Comparison of ENCODE assay signal across 1 cellular context in genomic region chr21:38804030-38804616, GRCh38.
TF ChIP-seq lines count a peak whose summit lies in the region.

No MANE protein-coding gene starts in this region.

TF ChIP-seq in HepG2, 621 proteins besides CTCF, POLR2A, EP300 and RAD21 (continued from another document):
- no peak for TF ChIP-seq ZHX1 (CRISPR knock-in tag; IDR thresholded peaks at IDR 0.05; ENCODE audit: low read depth)
- no peak for TF ChIP-seq KDM3A (CRISPR knock-in tag; IDR thresholded peaks at IDR 0.05; ENCODE audit: low read depth)
- TF ChIP-seq ZNF3 (CRISPR knock-in tag; IDR thresholded peaks at IDR 0.05): no peak
- TF ChIP-seq BATF2 (CRISPR knock-in tag; IDR thresholded peaks at IDR 0.05): no peak
- TF ChIP-seq SIN3A (IDR thresholded peaks at IDR 0.05; ENCODE audit: borderline replicate concordance, low read depth, low read length): no peak
- no peak for TF ChIP-seq E2F2 (CRISPR knock-in tag; IDR thresholded peaks at IDR 0.05; ENCODE audit: borderline replicate concordance)
- TF ChIP-seq KDM2A (CRISPR knock-in tag; IDR thresholded peaks at IDR 0.05; ENCODE audit: borderline replicate concordance, low read depth): no peak
- no peak for TF ChIP-seq FOXA1 (IDR thresholded peaks at IDR 0.05)
- no peak for TF ChIP-seq FOXA1 (CRISPR knock-in tag; IDR thresholded peaks at IDR 0.05)
- no peak for TF ChIP-seq ONECUT2 (CRISPR knock-in tag; IDR thresholded peaks at IDR 0.05)
- no peak for TF ChIP-seq ZNF468 (CRISPR knock-in tag; IDR thresholded peaks at IDR 0.05)
- TF ChIP-seq ZNF629 (CRISPR knock-in tag; conservative IDR thresholded peaks at IDR 0.05): no peak
